In the genomic region with DNA sequence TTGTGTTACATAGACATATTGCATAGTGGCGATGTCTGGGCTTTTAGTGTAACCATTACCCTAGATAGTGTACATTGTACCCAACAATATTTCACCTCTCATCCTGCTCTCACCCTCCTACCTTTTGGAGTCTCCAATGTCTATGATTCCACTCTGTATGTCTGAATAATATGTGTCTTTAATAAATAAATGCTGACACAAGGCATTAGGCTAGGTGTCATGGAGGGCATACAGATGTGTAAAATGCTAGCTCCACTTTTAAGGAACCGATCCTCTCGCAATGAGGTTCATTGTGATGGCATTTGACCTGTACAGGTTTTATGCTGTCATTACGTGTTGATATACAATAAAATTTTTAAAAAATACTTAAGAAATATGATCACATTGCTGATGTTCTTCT, we compare ENCODE assay signal across 26 cellular contexts.
"Had no signal": no experiment of that assay in that cellular context is flagged by ENCODE, and none has a peak within 500 bp of the region (broad histone marks: within the 10 kb centered on the region; RNA-seq: fewer than 3 reads in every experiment).

No MANE protein-coding gene starts in this region.

- H3K4me1 ChIP-seq: colonic mucosa, esophagus muscularis mucosa, esophagus squamous epithelium, gastrocnemius medialis, gastroesophageal sphincter, heart left ventricle, heart right ventricle had no signal

- H3K27me3 ChIP-seq: colonic mucosa, dorsolateral prefrontal cortex, esophagus muscularis mucosa, esophagus squamous epithelium, foreskin keratinocyte, gastrocnemius medialis, gastroesophageal sphincter, heart left ventricle, heart right ventricle had no signal

- ATAC-seq: effector memory CD8-positive, alpha-beta T cell; esophagus mucosa; foreskin keratinocyte; gastrocnemius medialis; gastroesophageal sphincter; heart left ventricle; heart right ventricle had no signal

- H3K27ac ChIP-seq: colonic mucosa, coronary artery, dorsolateral prefrontal cortex, epithelial cell of prostate, esophagus muscularis mucosa, esophagus squamous epithelium, foreskin keratinocyte, gastrocnemius medialis, gastroesophageal sphincter, heart left ventricle, heart right ventricle had no signal

- H3K4me3 ChIP-seq: colonic mucosa, coronary artery, dorsolateral prefrontal cortex, esophagus muscularis mucosa, esophagus squamous epithelium, gastrocnemius medialis, gastroesophageal sphincter, heart left ventricle, heart right ventricle had no signal

- FAIRE-seq: endometrium, endothelial cell of umbilical vein had no signal

- H3K36me3 ChIP-seq: colonic mucosa, gastrocnemius medialis, gastroesophageal sphincter had no signal

- H3K9me3 ChIP-seq: colonic mucosa, esophagus muscularis mucosa, esophagus squamous epithelium, gastrocnemius medialis, gastroesophageal sphincter, heart left ventricle, heart right ventricle had no signal

- DNase-seq: colonic mucosa; cortex of kidney; dermis blood vessel endothelial cell; dorsolateral prefrontal cortex; effector CD4-positive, alpha-beta T cell; effector CD8-positive, alpha-beta T cell; effector memory CD4-positive, alpha-beta T cell; effector memory CD8-positive, alpha-beta T cell; endodermal cell; erythroblast; esophagus squamous epithelium; foreskin fibroblast; foreskin keratinocyte; foreskin melanocyte; gastrocnemius medialis; glutamatergic neuron; head of caudate nucleus; heart left ventricle; heart right ventricle had no signal
